11 cellular contexts compared by ENCODE assay signal in genomic region chr2:25331686-25332365, GRCh38. TPM values are rescaled to one million over a fixed set of nuclear protein-coding genes. Genes with fewer than 3 reads are reported as not detected.
A peak's percentile ranks its signal among the peaks of the same experiment; 100 is the strongest.
DNase-seq lines count a peak whose midpoint lies in the region; ATAC-seq and TF ChIP-seq lines count a peak whose summit lies in the region.
"Had no signal": no experiment of that assay in that cellular context is flagged by ENCODE, and none has a peak within 500 bp of the region (broad histone marks: within the 10 kb centered on the region; RNA-seq: fewer than 3 reads in every experiment).

No MANE protein-coding gene starts in this region.

- peaks cover 44% of the 10 kb centered on the region for H3K4me1 Mint-ChIP-seq in WTC11

- peak overlapping the region; percentile 91 for H3K27ac ChIP-seq in cingulate gyrus (ENCODE audit: low read depth, low read length)
- H3K27ac ChIP-seq: suprapubic skin had no signal

- POLR2A ChIA-PET in WTC11 (lab: Charles Lee): interaction anchor here (0.5 to 0.8 kb wide), 2 partner anchors 8 to 1274 kb away, joined by 3 read pairs; no protein-coding TSS in a partner anchor

- ATAC-seq in activated CD4-positive, CD25-positive, alpha-beta regulatory T cell treated with anti-CD3 and anti-CD28 coated beads, Interleukin-2, amount 50 U/mL, for 24 hours: peak; percentile 89 to 90
- no peak for ATAC-seq in HG03342 (IDR thresholded peaks at IDR 0.05; ENCODE audit: unreplicated experiment)
- no peak for ATAC-seq in WTC11

- CTCF ChIA-PET in WTC11 (lab: Charles Lee): interaction anchor here (1.0 to 8.8 kb wide), 6 partner anchors 9 to 44 kb away, joined by 3 to 74 read pairs (median 6); no protein-coding TSS in a partner anchor

- DNase-seq in activated CD4-positive, CD25-positive, alpha-beta regulatory T cell treated with anti-CD3 and anti-CD28 coated beads, Interleukin-2, amount 50 U/mL, for 72 hours: no peak
- peak; percentile 67 to 78 for DNase-seq in activated CD4-positive, alpha-beta T cell treated with anti-CD3 and anti-CD28 coated beads, Interleukin-2, amount 50 U/mL, for 4 hours
- peak; percentile 75 for DNase-seq in stimulated activated CD4-positive, alpha-beta T cell treated with anti-CD3 and anti-CD28 coated beads, Interleukin-4, amount 100 ng/mL, for 24 hours
- no peak for DNase-seq in iPS-NIHi11 (ENCODE audit: low spot score)
- no peak for DNase-seq in WTC11 (ENCODE audit: low spot score)
- DNase-seq: effector memory CD4-positive, alpha-beta T cell; H9 had no signal

- peaks cover 10% of the 10 kb centered on the region for H3K36me3 Mint-ChIP-seq in WTC11

- no peak overlapping the region for H3K27ac Mint-ChIP-seq in WTC11
- H3K27ac Mint-ChIP-seq: H9 had no signal

- TF ChIP-seq CTCF in WTC11 (IDR thresholded peaks at IDR 0.05): no peak

- H3K27me3 Mint-ChIP-seq in WTC11 (ENCODE audit: low read depth): no peaks in the 10 kb centered on the region

- H3K9me3 Mint-ChIP-seq in WTC11: 0 out of 2 replicates have a peak, but pooled peaks cover 4% of the 10 kb centered on the region

- H3K4me3 Mint-ChIP-seq in WTC11: no peak overlapping the region
- H3K4me3 Mint-ChIP-seq: H9 had no signal

TF ChIP-seq in WTC11, 78 proteins besides CTCF, POLR2A, EP300 and RAD21:
- TF ChIP-seq TCF7 (CRISPR knock-in tag; IDR thresholded peaks at IDR 0.05; ENCODE audit: low read depth): no peak
- no peak for TF ChIP-seq SOX15 (CRISPR knock-in tag; IDR thresholded peaks at IDR 0.05)
- TF ChIP-seq AFF4 (CRISPR knock-in tag; IDR thresholded peaks at IDR 0.05; ENCODE audit: borderline replicate concordance): no peak
- TF ChIP-seq SMAD4 (CRISPR knock-in tag; IDR thresholded peaks at IDR 0.05): no peak
- no peak for TF ChIP-seq TP53 (CRISPR knock-in tag; IDR thresholded peaks at IDR 0.05)
- TF ChIP-seq STAT6 (CRISPR knock-in tag; conservative IDR thresholded peaks at IDR 0.05; ENCODE audit: low read depth): no peak
- no peak for TF ChIP-seq RELA (CRISPR knock-in tag; IDR thresholded peaks at IDR 0.05; ENCODE audit: borderline replicate concordance)
- no peak for TF ChIP-seq NFATC4 (CRISPR knock-in tag; IDR thresholded peaks at IDR 0.05)
- no peak for TF ChIP-seq EMX1 (CRISPR knock-in tag; IDR thresholded peaks at IDR 0.05)
- TF ChIP-seq ETV6 (CRISPR knock-in tag; IDR thresholded peaks at IDR 0.05): no peak
- no peak for TF ChIP-seq ZNF232 (CRISPR knock-in tag; IDR thresholded peaks at IDR 0.05)
- TF ChIP-seq E2F5 (CRISPR knock-in tag; IDR thresholded peaks at IDR 0.05): no peak
- TF ChIP-seq KAT7 (CRISPR knock-in tag; IDR thresholded peaks at IDR 0.05; ENCODE audit: borderline replicate concordance): no peak
- no peak for TF ChIP-seq ZNF317 (CRISPR knock-in tag; IDR thresholded peaks at IDR 0.05; ENCODE audit: borderline replicate concordance, low read depth)
- no peak for TF ChIP-seq PRRX2 (CRISPR knock-in tag; IDR thresholded peaks at IDR 0.05)
- no peak for TF ChIP-seq ZBTB21 (CRISPR knock-in tag; IDR thresholded peaks at IDR 0.05; ENCODE audit: borderline replicate concordance)
- no peak for TF ChIP-seq ATF6 (CRISPR knock-in tag; IDR thresholded peaks at IDR 0.05)
TF ChIP-seq in WTC11: peak in this region for 0.

RNA-seq across cellular contexts. Expression of gene DNMT3A, which starts 9.9 kb away (rescaled TPM):
- total RNA-seq in WTC11 (2021): 154 to 162 TPM (median 154 TPM) in 3 replicates

Comparison
In these comparisons a context has a peak if more than half of its experiments do, and no peak if none do; other contexts are left out.
1. ATAC-seq: peak in activated CD4-positive, CD25-positive, alpha-beta regulatory T cell treated with anti-CD3 and anti-CD28 coated beads, Interleukin-2, amount 50 U/mL, for 24 hours (2 of 2); none in HG03342 (single experiment) and WTC11 (single experiment).
2. DNase-seq: peak in activated CD4-positive, alpha-beta T cell treated with anti-CD3 and anti-CD28 coated beads, Interleukin-2, amount 50 U/mL, for 4 hours (2 of 2) and stimulated activated CD4-positive, alpha-beta T cell treated with anti-CD3 and anti-CD28 coated beads, Interleukin-4, amount 100 ng/mL, for 24 hours (single experiment); none in activated CD4-positive, CD25-positive, alpha-beta regulatory T cell treated with anti-CD3 and anti-CD28 coated beads, Interleukin-2, amount 50 U/mL, for 72 hours (single experiment), iPS-NIHi11 (single experiment) and WTC11 (single experiment).